Comparison of ENCODE assay signal across 17 cellular contexts in the genomic region with DNA sequence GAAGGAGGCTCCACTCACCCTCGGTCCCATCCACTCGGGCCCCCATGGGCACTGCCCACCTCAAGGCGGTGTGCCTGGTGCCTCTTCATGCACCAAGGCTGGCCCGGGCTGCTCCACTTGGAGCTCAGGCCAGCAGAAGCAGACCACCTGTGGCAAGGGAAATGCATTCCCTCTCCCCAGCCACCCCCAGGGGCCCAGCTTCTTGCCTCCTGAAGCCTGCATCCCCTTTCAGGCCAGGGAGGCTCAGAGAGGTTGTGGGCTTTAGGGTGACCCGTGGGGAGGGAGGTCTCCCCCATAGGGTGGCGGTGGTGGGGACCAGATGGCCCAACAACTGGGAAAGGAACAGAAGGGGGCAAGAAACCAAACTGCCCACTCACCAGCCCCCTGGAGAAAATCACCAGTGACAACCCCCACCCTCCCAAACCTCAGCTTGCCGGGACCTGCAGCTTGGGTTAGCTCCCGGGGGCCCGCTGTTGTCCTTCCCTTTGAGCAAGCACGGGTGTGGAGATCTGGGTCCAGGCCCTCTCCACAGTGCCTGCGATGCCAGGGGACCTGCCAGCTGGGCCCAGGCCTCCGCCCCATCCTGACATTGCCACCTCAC. TPM values are rescaled to one million over a fixed set of nuclear protein-coding genes. Genes with fewer than 3 reads are reported as not detected.
DNase-seq lines count a peak whose midpoint lies in the region; ATAC-seq and TF ChIP-seq lines count a peak whose summit lies in the region.
"Had no signal": no experiment of that assay in that cellular context is flagged by ENCODE, and none has a peak within 500 bp of the region (broad histone marks: within the 10 kb centered on the region; RNA-seq: fewer than 3 reads in every experiment).

No MANE protein-coding gene starts in this region.

- H3K9ac ChIP-seq in HUES64 (ENCODE audit: low read depth, low read length), result no peak overlapping the region
- H3K9ac ChIP-seq: neural progenitor cell had no signal

- peaks cover 46% of the 10 kb centered on the region for H4K20me1 ChIP-seq in hepatocyte (ENCODE audit: insufficient read depth, poor library complexity, severe bottlenecking)

- H3K36me3 ChIP-seq in HUES64 (ENCODE audit: insufficient read depth, low read length) (peaks cover 20% of the 10 kb centered on the region), hepatocyte (replicated peaks; ENCODE audit: insufficient read depth, low read depth) (no peaks in the 10 kb centered on the region)
- H3K36me3 ChIP-seq: neural progenitor cell had no signal

- ATAC-seq in Right ventricle myocardium inferior (no peak), left ventricle myocardium superior (no peak), HG02885 (IDR thresholded peaks at IDR 0.05; ENCODE audit: poor library complexity, unreplicated experiment) (no peak)
- ATAC-seq in stimulated activated effector memory CD8-positive, alpha-beta T cell treated with anti-CD3 and anti-CD28 coated beads, Interleukin-12 subunit alpha, Interleukin-12 subunit beta, amount 100 ng/mL, for 72 hours, result no peak
- ATAC-seq: WTC11 had no signal

- no peaks in the 10 kb centered on the region for H3K9me2 ChIP-seq in hepatocyte (replicated peaks; ENCODE audit: insufficient read depth)

- H3K4me1 ChIP-seq in HUES64 (ENCODE audit: insufficient read depth, low read length) (peaks cover 25% of the 10 kb centered on the region), hepatocyte (ENCODE audit: insufficient read depth) (peaks cover 3% of the 10 kb centered on the region)

- no peak for TF ChIP-seq CTCF in hepatocyte (IDR thresholded peaks at IDR 0.05; ENCODE audit: poor library complexity)

- H3K79me2 ChIP-seq in hepatocyte, result peaks cover 8% of the 10 kb centered on the region

- peak overlapping the region; percentile 58; the same call in 1 of the 2 replicates for H3K27ac ChIP-seq in HUES64 (ENCODE audit: low read depth, low read length)
- no peak overlapping the region for H3K27ac ChIP-seq in hepatocyte
- H3K27ac ChIP-seq: neural progenitor cell had no signal

- H2AFZ ChIP-seq in hepatocyte, result no peak overlapping the region
- H2AFZ ChIP-seq: neural progenitor cell had no signal

- H3K4me1 Mint-ChIP-seq in stimulated activated effector memory CD8-positive, alpha-beta T cell treated with anti-CD3 and anti-CD28 coated beads, Interleukin-12 subunit alpha, Interleukin-12 subunit beta, amount 100 ng/mL, for 72 hours, result peaks cover 42% of the 10 kb centered on the region

- intact Hi-C loops in Right ventricle myocardium inferior (cut with DNase I), result no loop called here
- intact Hi-C loops in left ventricle myocardium superior (cut with micrococcal nuclease), result no loop called here

- H3K4me3 Mint-ChIP-seq in stimulated activated effector memory CD8-positive, alpha-beta T cell treated with anti-CD3 and anti-CD28 coated beads, Interleukin-12 subunit alpha, Interleukin-12 subunit beta, amount 100 ng/mL, for 72 hours, result no peak overlapping the region
- H3K4me3 Mint-ChIP-seq: activated naive CD4-positive, alpha-beta T cell treated with anti-CD3 and anti-CD28 coated beads for 36 hours; CD8-positive, alpha-beta memory T cell; neural progenitor cell; WTC11 had no signal

- DNase-seq in Right ventricle myocardium inferior (ENCODE audit: missing footprints) (peak; percentile 52), left ventricle myocardium superior (no peak), hepatocyte (ENCODE audit: low spot score) (peak; percentile 4), G401 (ENCODE audit: low spot score) (no peak)
- no peak for DNase-seq in stimulated activated effector memory CD8-positive, alpha-beta T cell treated with anti-CD3 and anti-CD28 coated beads, Interleukin-12 subunit alpha, Interleukin-12 subunit beta, amount 100 ng/mL, for 72 hours (ENCODE audit: low spot score in 2 of 2)
- DNase-seq in effector CD8-positive, alpha-beta T cell (lab: John Stamatoyannopoulos, UW), result no peak
- DNase-seq: activated naive CD4-positive, alpha-beta T cell treated with anti-CD3 and anti-CD28 coated beads for 36 hours; CD8-positive, alpha-beta memory T cell; esophagus squamous epithelium; MG63; NCI-H226 had no signal

- H3K4me2 ChIP-seq in hepatocyte, result no peak overlapping the region
- H3K4me2 ChIP-seq: neural progenitor cell had no signal

- no peaks in the 10 kb centered on the region for H3K27me3 ChIP-seq in HUES64 (ENCODE audit: insufficient read depth, low read length)
- no peaks in the 10 kb centered on the region for H3K27me3 ChIP-seq in hepatocyte
- H3K27me3 ChIP-seq: MG63, neural progenitor cell, vagina had no signal

- peaks cover 91% of the 10 kb centered on the region for H3K36me3 Mint-ChIP-seq in stimulated activated effector memory CD8-positive, alpha-beta T cell treated with anti-CD3 and anti-CD28 coated beads, Interleukin-12 subunit alpha, Interleukin-12 subunit beta, amount 100 ng/mL, for 72 hours

- H3K27ac Mint-ChIP-seq in stimulated activated effector memory CD8-positive, alpha-beta T cell treated with anti-CD3 and anti-CD28 coated beads, Interleukin-12 subunit alpha, Interleukin-12 subunit beta, amount 100 ng/mL, for 72 hours, result peak overlapping the region; percentile 86
- H3K27ac Mint-ChIP-seq: activated naive CD4-positive, alpha-beta T cell treated with anti-CD3 and anti-CD28 coated beads for 36 hours; neural progenitor cell had no signal

- no peaks in the 10 kb centered on the region for H3K9me3 ChIP-seq in HUES64 (ENCODE audit: insufficient read depth, low read depth, low read length)
- no peaks in the 10 kb centered on the region for H3K9me3 ChIP-seq in hepatocyte (ENCODE audit: low read depth)
- H3K9me3 ChIP-seq: esophagus squamous epithelium, MG63, vagina had no signal

- no peaks in the 10 kb centered on the region for H3K9me3 Mint-ChIP-seq in stimulated activated effector memory CD8-positive, alpha-beta T cell treated with anti-CD3 and anti-CD28 coated beads, Interleukin-12 subunit alpha, Interleukin-12 subunit beta, amount 100 ng/mL, for 72 hours
- H3K9me3 Mint-ChIP-seq: activated naive CD4-positive, alpha-beta T cell treated with anti-CD3 and anti-CD28 coated beads for 36 hours; brain; CD8-positive, alpha-beta memory T cell; neural progenitor cell; WTC11 had no signal

- H3K4me3 ChIP-seq in HUES64 (ENCODE audit: low read length) (no peak overlapping the region), hepatocyte (no peak overlapping the region)
- H3K4me3 ChIP-seq: MG63, neural progenitor cell, vagina had no signal

- in situ Hi-C loops in G401 (cut with HindIII; ENCODE audit: low sequenced_read_pairs), result no loop called here

- 89% methylated on average over 12 of the region's 12 CpGs for WGBS in HUES64
- WGBS in hepatocyte (ENCODE audit: low lambda C conversion rate, missing lambda C conversion rate), result 96% methylated on average over 10 of the region's 12 CpGs

RNA-seq across cellular contexts. Expression of gene CBX6, which starts 8.4 kb away (rescaled TPM):
- total RNA-seq in Right ventricle myocardium inferior, result 39.3 TPM
- 37.1 TPM for total RNA-seq in left ventricle myocardium superior
- 13.3 TPM for polyA plus RNA-seq in HUES64 (2013, experiment 1 of 2)
- 12.3 TPM for polyA plus RNA-seq in HUES64 (2013, experiment 2 of 2)
- 30.7 and 42.9 TPM in 2 replicates for total RNA-seq in hepatocyte
- 40.6 and 45.4 TPM in 2 replicates for polyA plus RNA-seq in hepatocyte
- total RNA-seq in G401 (2014; rRNA removed; shearing (Covaris generic)), result 16.4 and 25.6 TPM in 2 replicates

RNA-seq across cellular contexts. Expression of gene NPTXR, which starts 19.8 kb away (rescaled TPM):
- total RNA-seq in Right ventricle myocardium inferior, result 19.7 TPM
- 23.4 TPM for total RNA-seq in left ventricle myocardium superior
- 3.9 TPM for polyA plus RNA-seq in HUES64 (2013, experiment 1 of 2)
- 3.5 TPM for polyA plus RNA-seq in HUES64 (2013, experiment 2 of 2)
- 3.1 and 3.8 TPM in 2 replicates for total RNA-seq in hepatocyte
- polyA plus RNA-seq in hepatocyte, result 3.3 TPM in 2 replicates
- total RNA-seq in G401 (2014; rRNA removed; shearing (Covaris generic)), result 5.6 and 8.8 TPM in 2 replicates

Comparison
In these comparisons a context has a peak if more than half of its experiments do, and no peak if none do; other contexts are left out.
1. DNase-seq: peak in Right ventricle myocardium inferior (single experiment) and hepatocyte (single experiment); none in left ventricle myocardium superior (single experiment), stimulated activated effector memory CD8-positive, alpha-beta T cell treated with anti-CD3 and anti-CD28 coated beads, Interleukin-12 subunit alpha, Interleukin-12 subunit beta, amount 100 ng/mL, for 72 hours (0 of 2), G401 (single experiment) and effector CD8-positive, alpha-beta T cell (single experiment).